15 cellular contexts compared by ENCODE assay signal in genomic region chr15:80081390-80081789, GRCh38. TPM values are rescaled to one million over a fixed set of nuclear protein-coding genes. Genes with fewer than 3 reads are reported as not detected.
DNase-seq lines count a peak whose midpoint lies in the region; ATAC-seq and TF ChIP-seq lines count a peak whose summit lies in the region.
"Had no signal": no experiment of that assay in that cellular context is flagged by ENCODE, and none has a peak within 500 bp of the region (broad histone marks: within the 10 kb centered on the region; RNA-seq: fewer than 3 reads in every experiment).

No MANE protein-coding gene starts in this region.

- H3K27ac ChIP-seq in CD4-positive, alpha-beta T cell (ENCODE audit: low read depth, low read length), result no peak overlapping the region
- no peak overlapping the region for H3K27ac ChIP-seq in lower lobe of right lung
- H3K27ac ChIP-seq: tibial artery had no signal

- peak; percentile 21 for ATAC-seq in CD4-positive, alpha-beta T cell (ENCODE audit: poor library complexity)
- ATAC-seq in HG03342 (IDR thresholded peaks at IDR 0.05; ENCODE audit: unreplicated experiment), result peak; percentile 59
- ATAC-seq in lower lobe of right lung, result peak; percentile 60 to 70
- no peak for ATAC-seq in HG03565 (IDR thresholded peaks at IDR 0.05; ENCODE audit: unreplicated experiment)

- H3K9me3 Mint-ChIP-seq in CD4-positive, alpha-beta T cell, result no peaks in the 10 kb centered on the region

- POLR2A ChIA-PET in CD4-positive, alpha-beta T cell (lab: Charles Lee), result interaction anchor here (1.0 kb wide), 1 partner anchor 21 kb away, joined by 5 read pairs; no protein-coding TSS in a partner anchor

- CTCF ChIA-PET in CD4-positive, alpha-beta T cell (lab: Charles Lee), result interaction anchor here (1.5 to 1.7 kb wide), 2 partner anchors 9 to 11 kb away, joined by 4 to 9 read pairs; no protein-coding TSS in a partner anchor

- H3K9me3 ChIP-seq in CD4-positive, alpha-beta T cell (ENCODE audit: control insufficient read depth, low read length), result no peaks in the 10 kb centered on the region
- H3K9me3 ChIP-seq in lower lobe of right lung, result no peaks in the 10 kb centered on the region
- no peaks in the 10 kb centered on the region for H3K9me3 ChIP-seq in MG63
- H3K9me3 ChIP-seq: tibial artery had no signal

- peaks cover 50% of the 10 kb centered on the region for H3K4me1 Mint-ChIP-seq in CD4-positive, alpha-beta T cell (ENCODE audit: low read depth)

- no peaks in the 10 kb centered on the region for H3K27me3 Mint-ChIP-seq in CD4-positive, alpha-beta T cell
- H3K27me3 Mint-ChIP-seq: progenitor cell of endocrine pancreas had no signal

- no peak for TF ChIP-seq CTCF in CD4-positive, alpha-beta T cell (IDR thresholded peaks at IDR 0.05)
- no peak for TF ChIP-seq CTCF in lower lobe of right lung (IDR thresholded peaks at IDR 0.05)

- no peak for DNase-seq in CD4-positive, alpha-beta T cell
- DNase-seq in RKO (ENCODE audit: low spot score) (peak; percentile 45), lower lobe of right lung (no peak), MG63 (no peak), kidney tubule cell (ENCODE audit: low spot score) (no peak), NCI-H82 (lab: John Stamatoyannopoulos, UW) (no peak)
- DNase-seq: cerebellar nuclear complex; DMS79; NCI-H1694 treated with DMSO at 0.1 percent for 48 hours; NCI-H526 treated with DMSO at 0.1 percent for 48 hours; stimulated activated CD4-positive, alpha-beta T cell treated with anti-CD3 and anti-CD28 coated beads, Interleukin-15, amount 100 ng/mL, for 24 hours; tibial artery had no signal

- no peaks in the 10 kb centered on the region for H3K27me3 ChIP-seq in CD4-positive, alpha-beta T cell (ENCODE audit: control insufficient read depth, insufficient read depth, low read length)
- H3K27me3 ChIP-seq in lower lobe of right lung (ENCODE audit: low read depth), result no peaks in the 10 kb centered on the region
- H3K27me3 ChIP-seq in MG63, result no peaks in the 10 kb centered on the region
- H3K27me3 ChIP-seq: tibial artery had no signal

- no peak overlapping the region for H3K4me3 ChIP-seq in lower lobe of right lung
- no peak overlapping the region for H3K4me3 ChIP-seq in MG63
- H3K4me3 ChIP-seq: tibial artery had no signal

- intact Hi-C loops in CD4-positive, alpha-beta T cell (cut with DNase I, micrococcal nuclease), result no loop called here
- intact Hi-C loops in lower lobe of right lung (cut with DNase I), result no loop called here

- peaks cover 9% of the 10 kb centered on the region for H3K36me3 Mint-ChIP-seq in CD4-positive, alpha-beta T cell (ENCODE audit: low read depth)

- H3K36me3 ChIP-seq in lower lobe of right lung, result no peaks in the 10 kb centered on the region
- H3K36me3 ChIP-seq in MG63, result peaks cover 14% of the 10 kb centered on the region
- H3K36me3 ChIP-seq: tibial artery had no signal

- no peak overlapping the region for H3K27ac Mint-ChIP-seq in CD4-positive, alpha-beta T cell
- H3K27ac Mint-ChIP-seq: progenitor cell of endocrine pancreas had no signal

- no peak overlapping the region for H3K4me3 Mint-ChIP-seq in CD4-positive, alpha-beta T cell

- H3K4me1 ChIP-seq in lower lobe of right lung, result peaks cover 23% of the 10 kb centered on the region

RNA-seq across cellular contexts. Expression of gene ZFAND6, which starts 21.9 kb away (rescaled TPM):
- total RNA-seq in CD4-positive, alpha-beta T cell, result 10 to 100 TPM; 65.5 to 69.2 TPM
- total RNA-seq in lower lobe of right lung, result 76.7 TPM
- 174 and 254 TPM in 2 replicates for total RNA-seq in MG63 (2014; rRNA removed; shearing (Covaris generic); ENCODE audit: low replicate concordance)
